ENCODE assay signal across 8 cellular contexts in genomic region chr1:201946224-201946908, GRCh38. TPM values are rescaled to one million over a fixed set of nuclear protein-coding genes. Genes with fewer than 3 reads are reported as not detected.
DNase-seq lines count a peak whose midpoint lies in the region; ATAC-seq and TF ChIP-seq lines count a peak whose summit lies in the region.

TSS of gene LMOD1 (minus strand) at chr1:201946548. CDS start at chr1:201946340, 208 bp downstream.

- DNase-seq in Ammon's horn (ENCODE audit: low spot score) (peak; percentile 74), globus pallidus (ENCODE audit: low spot score) (peak; percentile 52), natural killer cell (no peak)
- no peak for DNase-seq in stimulated activated CD4-positive, alpha-beta T cell treated with anti-CD3 and anti-CD28 coated beads, Interleukin-4, amount 100 ng/mL, for 1 hour

- H3K27me3 Mint-ChIP-seq in activated T-helper 17 cell treated with anti-CD3 and anti-CD28 coated beads, Interleukin-2, amount 50 U/mL, for 72 hours: peaks cover 45% of the 10 kb centered on the region
- peaks cover 48% of the 10 kb centered on the region in 2 donors for H3K27me3 Mint-ChIP-seq in natural killer cell (ENCODE audit: low read depth in 2 of 2)

- no peaks in the 10 kb centered on the region for H3K36me3 Mint-ChIP-seq in activated T-helper 17 cell treated with anti-CD3 and anti-CD28 coated beads, Interleukin-2, amount 50 U/mL, for 72 hours (ENCODE audit: low read depth)
- no peaks in the 10 kb centered on the region for H3K36me3 Mint-ChIP-seq in natural killer cell

- peaks cover 20% of the 10 kb centered on the region for H3K27me3 ChIP-seq in HUES64 (ENCODE audit: insufficient read depth, low read length)

- peak within 1 kb of the TSS; percentile 30 for H3K4me3 Mint-ChIP-seq in activated T-helper 17 cell treated with anti-CD3 and anti-CD28 coated beads, Interleukin-2, amount 50 U/mL, for 72 hours
- H3K4me3 Mint-ChIP-seq in natural killer cell: peak within 1 kb of the TSS; percentile 79

- H3K27ac Mint-ChIP-seq in activated T-helper 17 cell treated with anti-CD3 and anti-CD28 coated beads, Interleukin-2, amount 50 U/mL, for 72 hours: no peak within 1 kb of the TSS
- peak within 1 kb of the TSS in 1 of 2 donors; percentile 3 for H3K27ac Mint-ChIP-seq in natural killer cell

- intact Hi-C loops in natural killer cell (cut with micrococcal nuclease): no loop called here

- no peaks in the 10 kb centered on the region for H3K36me3 ChIP-seq in HUES64 (ENCODE audit: insufficient read depth, low read length)

- H3K4me1 ChIP-seq in HUES64 (ENCODE audit: insufficient read depth, low read length): peaks cover 13% of the 10 kb centered on the region

- H3K9me3 Mint-ChIP-seq in activated T-helper 17 cell treated with anti-CD3 and anti-CD28 coated beads, Interleukin-2, amount 50 U/mL, for 72 hours: no peaks in the 10 kb centered on the region
- no peaks in the 10 kb centered on the region for H3K9me3 Mint-ChIP-seq in natural killer cell

- H3K9ac ChIP-seq in HUES64 (ENCODE audit: low read depth, low read length): 0 out of 2 replicates have a peak within 1 kb of the TSS, but pooled peaks have one; percentile 2

- H3K9me3 ChIP-seq in HUES64 (ENCODE audit: insufficient read depth, low read depth, low read length): no peaks in the 10 kb centered on the region

- peak within 1 kb of the TSS; percentile 53 for H3K4me3 ChIP-seq in HUES64 (ENCODE audit: low read length)

- WGBS in HUES64: 5% methylated on average over 28 of the region's 28 CpGs

- ATAC-seq in activated T-helper 17 cell treated with anti-CD3 and anti-CD28 coated beads, Interleukin-2, amount 50 U/mL, for 72 hours (replicated peaks): peak; percentile 35
- ATAC-seq in natural killer cell (peak in 1 of 3 donors; percentile 63), HG03196 (IDR thresholded peaks at IDR 0.05; ENCODE audit: unreplicated experiment) (no peak), HG02588 (IDR thresholded peaks at IDR 0.05; ENCODE audit: unreplicated experiment) (no peak)

- no peak for TF ChIP-seq CTCF in natural killer cell (IDR thresholded peaks at IDR 0.05)

- H3K4me1 Mint-ChIP-seq in activated T-helper 17 cell treated with anti-CD3 and anti-CD28 coated beads, Interleukin-2, amount 50 U/mL, for 72 hours: no peaks in the 10 kb centered on the region
- peaks cover 0 to 17% of the 10 kb centered on the region in 2 donors for H3K4me1 Mint-ChIP-seq in natural killer cell

- no peak within 1 kb of the TSS for H3K27ac ChIP-seq in HUES64 (ENCODE audit: low read depth, low read length)

RNA-seq across cellular contexts. Expression of gene LMOD1, which starts in this region (rescaled TPM):
- polyA plus RNA-seq in HUES64 (2013, experiment 1 of 2): 0.25 TPM
- 0.38 TPM for polyA plus RNA-seq in HUES64 (2013, experiment 2 of 2)
- total RNA-seq in activated T-helper 17 cell treated with anti-CD3 and anti-CD28 coated beads, Interleukin-2, amount 50 U/mL, for 72 hours: not detected
- total RNA-seq in natural killer cell: not detected

Comparison
In these comparisons a context has a peak if more than half of its experiments do, and no peak if none do; other contexts are left out.
1. Peak in ATAC-seq in activated T-helper 17 cell treated with anti-CD3 and anti-CD28 coated beads, Interleukin-2, amount 50 U/mL, for 72 hours; RNA of the gene not detected or under 1 TPM.
2. DNase-seq: peak in Ammon's horn (single experiment) and globus pallidus (single experiment); none in natural killer cell (single experiment) and stimulated activated CD4-positive, alpha-beta T cell treated with anti-CD3 and anti-CD28 coated beads, Interleukin-4, amount 100 ng/mL, for 1 hour (single experiment).